13 cellular contexts compared by ENCODE assay signal in the genomic region with DNA sequence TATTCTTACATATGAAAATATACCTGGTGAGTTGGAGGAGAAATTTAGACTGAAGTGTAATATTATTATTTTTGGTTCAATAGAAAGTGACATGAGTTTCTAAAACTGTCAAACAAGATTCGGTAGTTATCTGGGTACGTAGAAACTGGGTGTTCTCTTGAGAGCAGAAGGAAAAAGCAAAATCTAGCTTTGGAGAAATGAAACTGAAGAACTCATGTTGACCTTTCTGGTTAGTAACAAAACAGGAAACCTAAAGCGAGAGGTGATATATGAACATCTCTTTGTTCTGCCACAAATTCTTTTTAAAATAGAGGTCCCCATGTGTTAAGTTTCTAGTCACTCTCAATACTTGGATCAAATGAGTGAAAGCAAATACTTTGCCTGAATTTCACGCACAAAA.
DNase-seq lines count a peak whose midpoint lies in the region; ATAC-seq, FAIRE-seq and TF ChIP-seq lines count a peak whose summit lies in the region.
"Had no signal": no experiment of that assay in that cellular context is flagged by ENCODE, and none has a peak within 500 bp of the region (broad histone marks: within the 10 kb centered on the region; RNA-seq: fewer than 3 reads in every experiment).

No MANE protein-coding gene starts in this region.

- H4K20me1 ChIP-seq in KMS-11 (ENCODE audit: insufficient read depth), result no peaks in the 10 kb centered on the region

- FAIRE-seq in GM12891 (lab: Jason Lieb, UNC), result no peak

- no peak for TF ChIP-seq POLR2A in GM12891 (IDR thresholded peaks at IDR 0.05; ENCODE audit: low read depth, low read length)

- H2AFZ ChIP-seq in KMS-11 (ENCODE audit: low read depth), result no peak overlapping the region

- H3K79me2 ChIP-seq in KMS-11 (ENCODE audit: insufficient read depth, low read depth), result no peaks in the 10 kb centered on the region

- peak; percentile 4 for DNase-seq in GM12891 (ENCODE audit: insufficient read length, low spot score)
- DNase-seq in HuH-7.5 (ENCODE audit: low spot score), result no peak
- no peak for DNase-seq in NCI-H510A (lab: John Stamatoyannopoulos, UW)
- DNase-seq in Ammon's horn (ENCODE audit: low spot score), result no peak
- no peak for DNase-seq in effector CD4-positive, alpha-beta T cell
- DNase-seq: activated CD4-positive, CD25-positive, alpha-beta regulatory T cell treated with anti-CD3 and anti-CD28 coated beads, Interleukin-2, amount 50 U/mL, for 72 hours; esophagus squamous epithelium; NCI-H69 had no signal

- H3K4me2 ChIP-seq in KMS-11, result peak overlapping the region; percentile 24

- no peak overlapping the region for H3K4me3 ChIP-seq in KMS-11 (IDR thresholded peaks at IDR 0.05; ENCODE audit: insufficient read depth, low read depth, low read length)
- H3K4me3 ChIP-seq: cardiac muscle cell, esophagus squamous epithelium had no signal

- no peak overlapping the region for H3K9ac ChIP-seq in KMS-11

- TF ChIP-seq CTCF in KMS-11 (conservative IDR thresholded peaks at IDR 0.05; ENCODE audit: low read depth, low read length), result no peak

- peaks cover 16% of the 10 kb centered on the region for H3K4me1 ChIP-seq in KMS-11 (ENCODE audit: low read depth, poor library complexity, severe bottlenecking)
- H3K4me1 ChIP-seq: esophagus squamous epithelium had no signal

- no peaks in the 10 kb centered on the region for H3K36me3 ChIP-seq in KMS-11 (ENCODE audit: insufficient read depth)
- H3K36me3 ChIP-seq: cardiac muscle cell, esophagus squamous epithelium had no signal

- ATAC-seq in GM19397 (IDR thresholded peaks at IDR 0.05; ENCODE audit: unreplicated experiment) (peak; percentile 86), HG02884 (IDR thresholded peaks at IDR 0.05; ENCODE audit: unreplicated experiment) (peak; percentile 78)
- ATAC-seq: SK-N-SH treated with all-trans-retinoic acid at 6 μM for 48 hours had no signal

- no peaks in the 10 kb centered on the region for H3K27me3 ChIP-seq in KMS-11 (ENCODE audit: insufficient read depth, low read depth)
- H3K27me3 ChIP-seq: cardiac muscle cell, esophagus squamous epithelium had no signal

- no peak overlapping the region for H3K27ac ChIP-seq in KMS-11
- H3K27ac ChIP-seq: cardiac muscle cell, esophagus squamous epithelium had no signal

TF ChIP-seq in GM12891, 5 proteins besides CTCF, POLR2A, EP300 and RAD21:
- TF ChIP-seq SPI1 (IDR thresholded peaks at IDR 0.05; ENCODE audit: low read depth, low read length) (peak; percentile 92), TAF1 (IDR thresholded peaks at IDR 0.05; ENCODE audit: low read depth, low read length) (no peak), POLR2AphosphoS5 (IDR thresholded peaks at IDR 0.05; ENCODE audit: low read depth, low read length) (no peak)
